24 cellular contexts compared by ENCODE assay signal in the genomic region with DNA sequence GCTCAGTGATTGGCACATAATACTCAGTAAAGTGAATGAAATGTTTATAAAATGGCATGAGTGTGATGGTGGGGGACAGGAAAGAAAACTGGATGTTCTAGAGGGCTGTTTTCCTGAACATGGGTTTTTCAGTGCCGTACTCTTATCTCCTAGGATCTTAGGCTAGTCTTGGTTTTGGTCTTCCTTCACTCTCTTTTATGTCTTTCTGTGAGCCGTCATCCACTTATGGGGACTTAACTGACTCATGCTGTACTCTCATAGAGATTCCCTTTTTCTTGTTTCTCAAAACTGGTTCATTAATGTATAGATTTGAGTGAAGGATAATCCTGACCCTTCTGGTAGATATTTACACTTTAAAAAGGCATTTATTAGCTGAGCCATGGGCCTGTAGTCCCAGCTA. TPM values are rescaled to one million over a fixed set of nuclear protein-coding genes. Genes with fewer than 3 reads are reported as not detected.
A peak's percentile ranks its signal among the peaks of the same experiment; 100 is the strongest.
DNase-seq lines count a peak whose midpoint lies in the region; ATAC-seq, FAIRE-seq and TF ChIP-seq lines count a peak whose summit lies in the region.
"Had no signal": no experiment of that assay in that cellular context is flagged by ENCODE, and none has a peak within 500 bp of the region (broad histone marks: within the 10 kb centered on the region; RNA-seq: fewer than 3 reads in every experiment).

No MANE protein-coding gene starts in this region.

- no peaks in the 10 kb centered on the region for H3K27me3 Mint-ChIP-seq in activated T-cell treated with anti-CD3 and anti-CD28 coated beads, Interleukin-2, amount 50 U/mL, for 4 hours (ENCODE audit: low read depth)
- H3K27me3 Mint-ChIP-seq in GM23338 (ENCODE audit: insufficient read depth, low read depth, poor library complexity) (no peaks in the 10 kb centered on the region), nephron progenitor cell (ENCODE audit: low read depth, poor library complexity) (no peaks in the 10 kb centered on the region)
- H3K27me3 Mint-ChIP-seq in activated T-helper 17 cell treated with anti-CD3 and anti-CD28 coated beads, Interleukin-2, amount 50 U/mL, for 72 hours: no peaks in the 10 kb centered on the region
- H3K27me3 Mint-ChIP-seq: B cell had no signal

- H3K4me1 Mint-ChIP-seq in activated T-cell treated with anti-CD3 and anti-CD28 coated beads, Interleukin-2, amount 50 U/mL, for 4 hours (ENCODE audit: low read depth): peaks cover 29% of the 10 kb centered on the region
- peaks cover 9% of the 10 kb centered on the region for H3K4me1 Mint-ChIP-seq in GM23338
- peaks cover 15% of the 10 kb centered on the region for H3K4me1 Mint-ChIP-seq in activated T-helper 17 cell treated with anti-CD3 and anti-CD28 coated beads, Interleukin-2, amount 50 U/mL, for 72 hours
- peaks cover 7% of the 10 kb centered on the region for H3K4me1 Mint-ChIP-seq in nephron progenitor cell

- peak overlapping the region; percentile 47 for H3K27ac ChIP-seq in GM23338 (ENCODE audit: low read depth)
- H3K27ac ChIP-seq: A549, HL-60, KMS-11, PC-9, SK-N-MC had no signal

- no peak overlapping the region for H2AFZ ChIP-seq in GM23338
- H2AFZ ChIP-seq: PC-9 had no signal

- peaks cover 25% of the 10 kb centered on the region for H3K36me3 Mint-ChIP-seq in activated T-cell treated with anti-CD3 and anti-CD28 coated beads, Interleukin-2, amount 50 U/mL, for 4 hours (ENCODE audit: insufficient read depth)
- H3K36me3 Mint-ChIP-seq in GM23338 (ENCODE audit: low read depth): no peaks in the 10 kb centered on the region
- H3K36me3 Mint-ChIP-seq in activated T-helper 17 cell treated with anti-CD3 and anti-CD28 coated beads, Interleukin-2, amount 50 U/mL, for 72 hours (ENCODE audit: low read depth): peaks cover 34% of the 10 kb centered on the region
- peaks cover 10% of the 10 kb centered on the region for H3K36me3 Mint-ChIP-seq in nephron progenitor cell (ENCODE audit: low read depth)

- H3K79me2 ChIP-seq in GM23338 (replicated peaks; ENCODE audit: insufficient read depth): peaks cover 80% of the 10 kb centered on the region

- FAIRE-seq in HTR-8/SVneo (lab: Jason Lieb, UNC): no peak
- FAIRE-seq: A549 had no signal

- peaks cover 9% of the 10 kb centered on the region; the same call in 1 of the 2 replicates for H3K4me1 ChIP-seq in GM23338 (ENCODE audit: insufficient read depth)
- H3K4me1 ChIP-seq: A549 had no signal

- no peaks in the 10 kb centered on the region for H3F3A ChIP-seq in GM23338 (replicated peaks; ENCODE audit: low read depth)

- 0 out of 2 replicates have a peak overlapping the region, but pooled peaks have one; percentile 6 for H3K27ac Mint-ChIP-seq in GM23338
- peak overlapping the region; percentile 20 for H3K27ac Mint-ChIP-seq in activated T-helper 17 cell treated with anti-CD3 and anti-CD28 coated beads, Interleukin-2, amount 50 U/mL, for 72 hours
- peak overlapping the region; percentile 16 for H3K27ac Mint-ChIP-seq in nephron progenitor cell
- H3K27ac Mint-ChIP-seq: B cell had no signal

- H3K9me2 ChIP-seq in GM23338 (ENCODE audit: insufficient read depth): no peaks in the 10 kb centered on the region

- no peak overlapping the region for H3K4me3 ChIP-seq in GM23338
- H3K4me3 ChIP-seq: A549, PC-9, SK-N-MC had no signal

- H3K9me3 Mint-ChIP-seq in activated T-cell treated with anti-CD3 and anti-CD28 coated beads, Interleukin-2, amount 50 U/mL, for 4 hours: no peaks in the 10 kb centered on the region
- no peaks in the 10 kb centered on the region for H3K9me3 Mint-ChIP-seq in GM23338
- no peaks in the 10 kb centered on the region for H3K9me3 Mint-ChIP-seq in activated T-helper 17 cell treated with anti-CD3 and anti-CD28 coated beads, Interleukin-2, amount 50 U/mL, for 72 hours
- no peaks in the 10 kb centered on the region for H3K9me3 Mint-ChIP-seq in nephron progenitor cell
- H3K9me3 Mint-ChIP-seq: CD14-positive monocyte, H9 had no signal

- H3K4me2 ChIP-seq in GM23338: no peak overlapping the region
- H3K4me2 ChIP-seq: A549, KMS-11, PC-9 had no signal

- no peaks in the 10 kb centered on the region for H3K36me3 ChIP-seq in GM23338 (ENCODE audit: insufficient read depth)

- H3K4me3 Mint-ChIP-seq in activated T-cell treated with anti-CD3 and anti-CD28 coated beads, Interleukin-2, amount 50 U/mL, for 4 hours: no peak overlapping the region
- H3K4me3 Mint-ChIP-seq in GM23338 (no peak overlapping the region), nephron progenitor cell (no peak overlapping the region)
- peak overlapping the region; percentile 5 for H3K4me3 Mint-ChIP-seq in activated T-helper 17 cell treated with anti-CD3 and anti-CD28 coated beads, Interleukin-2, amount 50 U/mL, for 72 hours
- H3K4me3 Mint-ChIP-seq: B cell, CD14-positive monocyte, H9 had no signal

- ATAC-seq in activated T-cell treated with anti-CD3 and anti-CD28 coated beads, Interleukin-2, amount 50 U/mL, for 4 hours: peak; percentile 22 to 59
- no peak for ATAC-seq in GM23338
- peak; percentile 45 for ATAC-seq in activated T-helper 17 cell treated with anti-CD3 and anti-CD28 coated beads, Interleukin-2, amount 50 U/mL, for 72 hours (replicated peaks)
- ATAC-seq: A549 had no signal

- no peak for DNase-seq in activated T-cell treated with anti-CD3 and anti-CD28 coated beads, Interleukin-2, amount 50 U/mL, for 4 hours
- no peak for DNase-seq in activated T-cell treated with anti-CD3 and anti-CD28 coated beads, Interleukin-2, amount 50 U/mL, for 1 hour
- no peak for DNase-seq in GM23338 (ENCODE audit: low spot score)
- DNase-seq in nephron progenitor cell: no peak
- no peak for DNase-seq in HTR-8/SVneo (ENCODE audit: insufficient read length, low spot score)
- DNase-seq in HCEC 1CT: no peak
- DNase-seq: DMS79 treated with DMSO at 0.1 percent for 48 hours, H9, NCI-H1092 treated with DMSO at 0.1 percent for 48 hours, NCI-H146, NCI-H2029, NCI-H2227 treated with DMSO at 0.1 percent for 48 hours, NCI-H510A treated with DMSO at 0.1 percent for 48 hours, NCI-H748 treated with DMSO at 0.1 percent for 48 hours, PC-9, RPMI8226, SHP77 treated with DMSO at 0.1 percent for 48 hours had no signal

- H3K27me3 ChIP-seq in GM23338 (ENCODE audit: insufficient read depth): no peaks in the 10 kb centered on the region

- no peak for TF ChIP-seq CTCF in GM23338 (conservative IDR thresholded peaks at IDR 0.05; ENCODE audit: low read depth in 2 of 2)
- no peak for TF ChIP-seq CTCF in nephron progenitor cell (IDR thresholded peaks at IDR 0.05)

- H4K20me1 ChIP-seq in GM23338 (replicated peaks; ENCODE audit: insufficient read depth): peaks cover 15% of the 10 kb centered on the region; the same call in 1 of the 2 replicates

TF ChIP-seq in GM23338, 12 proteins besides CTCF, POLR2A, EP300 and RAD21 (continues in another document):
- TF ChIP-seq JUNB (IDR thresholded peaks at IDR 0.05; ENCODE audit: unreplicated experiment) (no peak), POLR2AphosphoS5 (IDR thresholded peaks at IDR 0.05; ENCODE audit: low read depth) (no peak), NANOG (IDR thresholded peaks at IDR 0.05; ENCODE audit: borderline replicate concordance) (no peak)

RNA-seq across cellular contexts. Expression of gene AGO3, which starts 16.6 kb away (rescaled TPM):
- total RNA-seq in activated T-cell treated with anti-CD3 and anti-CD28 coated beads, Interleukin-2, amount 50 U/mL, for 4 hours: 10 to 100 TPM; 20.3 to 22.8 (median 21.9) TPM
- 27.3 and 28.6 TPM in 2 replicates for total RNA-seq in GM23338 (2014; rRNA removed; shearing (Covaris generic))
- 14.1 and 19.2 TPM in 2 replicates for polyA plus RNA-seq in GM23338 (2016; fragmentation: Nextera tagmentation; extraction: Ambion mirVana)
- 10 to 100 TPM; 32.1 to 36.8 TPM for total RNA-seq in activated T-helper 17 cell treated with anti-CD3 and anti-CD28 coated beads, Interleukin-2, amount 50 U/mL, for 72 hours
